ENCODE assay signal across 1 cellular context in the genomic region with DNA sequence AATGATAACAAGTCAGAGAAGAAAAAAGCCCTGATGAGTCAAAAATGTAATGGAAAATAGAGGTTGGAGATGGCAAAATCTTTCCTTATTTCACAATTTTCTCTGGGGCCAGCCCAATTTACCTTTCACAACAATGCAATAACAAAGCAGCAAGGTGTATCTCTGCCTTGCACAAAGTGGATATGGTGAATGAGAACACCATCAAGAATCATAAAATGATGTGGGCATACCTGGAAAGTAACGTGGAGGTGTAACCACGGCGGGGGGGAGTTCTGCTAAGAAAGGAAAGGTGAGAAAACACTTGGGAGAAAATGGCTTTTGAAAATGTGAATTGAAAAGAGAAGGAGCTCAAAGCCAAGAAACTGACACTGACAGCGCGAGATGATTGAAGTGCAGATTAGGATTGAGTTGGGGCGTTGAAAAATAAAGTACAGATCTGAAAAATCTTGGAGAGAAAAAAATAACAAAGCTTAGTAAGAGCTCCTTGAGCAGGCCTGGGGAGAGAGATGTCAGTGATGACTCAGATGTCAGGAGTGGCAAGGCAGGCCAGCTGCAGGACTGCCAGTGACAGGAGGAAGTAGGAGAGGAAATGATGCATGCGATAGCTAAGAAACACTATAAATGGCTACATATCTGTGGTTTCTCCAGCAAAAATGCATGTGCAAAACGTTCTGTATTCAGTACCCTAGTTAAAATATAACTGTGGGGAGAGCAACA.
TF ChIP-seq lines count a peak whose summit lies in the region.

No MANE protein-coding gene starts in this region.

TF ChIP-seq in GM12878, 131 proteins besides CTCF, POLR2A, EP300 and RAD21 (continued from another document and continues in another):
- TF ChIP-seq, protein P1, sequence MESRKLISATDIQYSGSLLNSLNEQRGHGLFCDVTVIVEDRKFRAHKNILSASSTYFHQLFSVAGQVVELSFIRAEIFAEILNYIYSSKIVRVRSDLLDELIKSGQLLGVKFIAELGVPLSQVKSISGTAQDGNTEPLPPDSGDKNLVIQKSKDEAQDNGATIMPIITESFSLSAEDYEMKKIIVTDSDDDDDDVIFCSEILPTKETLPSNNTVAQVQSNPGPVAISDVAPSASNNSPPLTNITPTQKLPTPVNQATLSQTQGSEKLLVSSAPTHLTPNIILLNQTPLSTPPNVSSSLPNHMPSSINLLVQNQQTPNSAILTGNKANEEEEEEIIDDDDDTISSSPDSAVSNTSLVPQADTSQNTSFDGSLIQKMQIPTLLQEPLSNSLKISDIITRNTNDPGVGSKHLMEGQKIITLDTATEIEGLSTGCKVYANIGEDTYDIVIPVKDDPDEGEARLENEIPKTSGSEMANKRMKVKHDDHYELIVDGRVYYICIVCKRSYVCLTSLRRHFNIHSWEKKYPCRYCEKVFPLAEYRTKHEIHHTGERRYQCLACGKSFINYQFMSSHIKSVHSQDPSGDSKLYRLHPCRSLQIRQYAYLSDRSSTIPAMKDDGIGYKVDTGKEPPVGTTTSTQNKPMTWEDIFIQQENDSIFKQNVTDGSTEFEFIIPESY (IDR thresholded peaks at IDR 0.05), result no peak
- TF ChIP-seq NFYA (IDR thresholded peaks at IDR 0.05; ENCODE audit: borderline replicate concordance, low read depth, low read length) (no peak), POLR2AphosphoS2 (IDR thresholded peaks at IDR 0.05; ENCODE audit: low read depth, low read length) (no peak), PML (IDR thresholded peaks at IDR 0.05; ENCODE audit: low read length) (peak; percentile 70; the same call in 1 of the 2 replicates), MEF2A (IDR thresholded peaks at IDR 0.05; ENCODE audit: insufficient read depth, low read depth, low read length) (peak; percentile 96), BCL11A (IDR thresholded peaks at IDR 0.05; ENCODE audit: low read depth, low read length) (peak; percentile 93), ZNF622 (IDR thresholded peaks at IDR 0.05) (no peak), STAT3 (IDR thresholded peaks at IDR 0.05; ENCODE audit: low read depth, low read length) (peak; percentile 25; the same call in 1 of the 2 replicates), GABPA (IDR thresholded peaks at IDR 0.05; ENCODE audit: low read depth) (0 out of 2 replicates have a peak, but pooled peaks have one; percentile 60), ETV6 (conservative IDR thresholded peaks at IDR 0.05 in 1 of 2, IDR thresholded peaks at IDR 0.05 in 1 of 2; ENCODE audit: borderline replicate concordance in 1 of 2, low read depth in 1 of 2) (peak in 1 of 2 experiments; percentile 98; a peak in 2 of 4 replicates), RCOR1 (conservative IDR thresholded peaks at IDR 0.05; ENCODE audit: low read depth, low read length) (0 out of 2 replicates have a peak, but pooled peaks have one; percentile 29), CHD1 (IDR thresholded peaks at IDR 0.05; ENCODE audit: low read depth, low read length) (0 out of 2 replicates have a peak, but pooled peaks have one; percentile 32), DPF2 (IDR thresholded peaks at IDR 0.05) (peak; percentile 96), IKZF1 (conservative IDR thresholded peaks at IDR 0.05) (peak; percentile 99), CBFB (IDR thresholded peaks at IDR 0.05; ENCODE audit: low read depth) (peak; percentile 89), BACH1 (IDR thresholded peaks at IDR 0.05; ENCODE audit: borderline replicate concordance) (peak; percentile 69; the same call in 1 of the 2 replicates), RUNX3 (IDR thresholded peaks at IDR 0.05; ENCODE audit: low read length) (peak; percentile 99), KAT2A (conservative IDR thresholded peaks at IDR 0.05; ENCODE audit: control insufficient read depth, low read depth, low read length) (no peak), ASH2L (IDR thresholded peaks at IDR 0.05; ENCODE audit: borderline replicate concordance, low read depth) (0 out of 2 replicates have a peak, but pooled peaks have one; percentile 22), ZNF24 (IDR thresholded peaks at IDR 0.05) (peak; percentile 96), SP1 (IDR thresholded peaks at IDR 0.05; ENCODE audit: low read depth, low read length) (peak; percentile 80), CEBPB (IDR thresholded peaks at IDR 0.05; ENCODE audit: borderline replicate concordance in 1 of 2, low read depth in 2 of 2, low read length in 2 of 2) (peak in 1 of 2 experiments; percentile 87; a peak in 2 of 4 replicates), SMAD1 (IDR thresholded peaks at IDR 0.05; ENCODE audit: low read depth, partially characterized antibody) (peak; percentile 12), ATF7 (IDR thresholded peaks at IDR 0.05; ENCODE audit: low read depth) (peak; percentile 96), MTA2 (IDR thresholded peaks at IDR 0.05; ENCODE audit: low read depth) (peak; percentile 93)
- TF ChIP-seq, protein P2, sequence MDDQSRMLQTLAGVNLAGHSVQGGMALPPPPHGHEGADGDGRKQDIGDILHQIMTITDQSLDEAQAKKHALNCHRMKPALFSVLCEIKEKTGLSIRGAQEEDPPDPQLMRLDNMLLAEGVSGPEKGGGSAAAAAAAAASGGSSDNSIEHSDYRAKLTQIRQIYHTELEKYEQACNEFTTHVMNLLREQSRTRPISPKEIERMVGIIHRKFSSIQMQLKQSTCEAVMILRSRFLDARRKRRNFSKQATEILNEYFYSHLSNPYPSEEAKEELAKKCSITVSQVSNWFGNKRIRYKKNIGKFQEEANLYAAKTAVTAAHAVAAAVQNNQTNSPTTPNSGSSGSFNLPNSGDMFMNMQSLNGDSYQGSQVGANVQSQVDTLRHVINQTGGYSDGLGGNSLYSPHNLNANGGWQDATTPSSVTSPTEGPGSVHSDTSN (IDR thresholded peaks at IDR 0.05; ENCODE audit: insufficient replicate concordance, low read depth, low read length), result peak; percentile 86
- TF ChIP-seq, protein P3, sequence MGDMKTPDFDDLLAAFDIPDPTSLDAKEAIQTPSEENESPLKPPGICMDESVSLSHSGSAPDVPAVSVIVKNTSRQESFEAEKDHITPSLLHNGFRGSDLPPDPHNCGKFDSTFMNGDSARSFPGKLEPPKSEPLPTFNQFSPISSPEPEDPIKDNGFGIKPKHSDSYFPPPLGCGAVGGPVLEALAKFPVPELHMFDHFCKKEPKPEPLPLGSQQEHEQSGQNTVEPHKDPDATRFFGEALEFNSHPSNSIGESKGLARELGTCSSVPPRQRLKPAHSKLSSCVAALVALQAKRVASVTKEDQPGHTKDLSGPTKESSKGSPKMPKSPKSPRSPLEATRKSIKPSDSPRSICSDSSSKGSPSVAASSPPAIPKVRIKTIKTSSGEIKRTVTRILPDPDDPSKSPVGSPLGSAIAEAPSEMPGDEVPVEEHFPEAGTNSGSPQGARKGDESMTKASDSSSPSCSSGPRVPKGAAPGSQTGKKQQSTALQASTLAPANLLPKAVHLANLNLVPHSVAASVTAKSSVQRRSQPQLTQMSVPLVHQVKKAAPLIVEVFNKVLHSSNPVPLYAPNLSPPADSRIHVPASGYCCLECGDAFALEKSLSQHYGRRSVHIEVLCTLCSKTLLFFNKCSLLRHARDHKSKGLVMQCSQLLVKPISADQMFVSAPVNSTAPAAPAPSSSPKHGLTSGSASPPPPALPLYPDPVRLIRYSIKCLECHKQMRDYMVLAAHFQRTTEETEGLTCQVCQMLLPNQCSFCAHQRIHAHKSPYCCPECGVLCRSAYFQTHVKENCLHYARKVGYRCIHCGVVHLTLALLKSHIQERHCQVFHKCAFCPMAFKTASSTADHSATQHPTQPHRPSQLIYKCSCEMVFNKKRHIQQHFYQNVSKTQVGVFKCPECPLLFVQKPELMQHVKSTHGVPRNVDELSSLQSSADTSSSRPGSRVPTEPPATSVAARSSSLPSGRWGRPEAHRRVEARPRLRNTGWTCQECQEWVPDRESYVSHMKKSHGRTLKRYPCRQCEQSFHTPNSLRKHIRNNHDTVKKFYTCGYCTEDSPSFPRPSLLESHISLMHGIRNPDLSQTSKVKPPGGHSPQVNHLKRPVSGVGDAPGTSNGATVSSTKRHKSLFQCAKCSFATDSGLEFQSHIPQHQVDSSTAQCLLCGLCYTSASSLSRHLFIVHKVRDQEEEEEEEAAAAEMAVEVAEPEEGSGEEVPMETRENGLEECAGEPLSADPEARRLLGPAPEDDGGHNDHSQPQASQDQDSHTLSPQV (IDR thresholded peaks at IDR 0.05), result peak; percentile 38; the same call in 1 of the 2 replicates
- TF ChIP-seq, protein P4, sequence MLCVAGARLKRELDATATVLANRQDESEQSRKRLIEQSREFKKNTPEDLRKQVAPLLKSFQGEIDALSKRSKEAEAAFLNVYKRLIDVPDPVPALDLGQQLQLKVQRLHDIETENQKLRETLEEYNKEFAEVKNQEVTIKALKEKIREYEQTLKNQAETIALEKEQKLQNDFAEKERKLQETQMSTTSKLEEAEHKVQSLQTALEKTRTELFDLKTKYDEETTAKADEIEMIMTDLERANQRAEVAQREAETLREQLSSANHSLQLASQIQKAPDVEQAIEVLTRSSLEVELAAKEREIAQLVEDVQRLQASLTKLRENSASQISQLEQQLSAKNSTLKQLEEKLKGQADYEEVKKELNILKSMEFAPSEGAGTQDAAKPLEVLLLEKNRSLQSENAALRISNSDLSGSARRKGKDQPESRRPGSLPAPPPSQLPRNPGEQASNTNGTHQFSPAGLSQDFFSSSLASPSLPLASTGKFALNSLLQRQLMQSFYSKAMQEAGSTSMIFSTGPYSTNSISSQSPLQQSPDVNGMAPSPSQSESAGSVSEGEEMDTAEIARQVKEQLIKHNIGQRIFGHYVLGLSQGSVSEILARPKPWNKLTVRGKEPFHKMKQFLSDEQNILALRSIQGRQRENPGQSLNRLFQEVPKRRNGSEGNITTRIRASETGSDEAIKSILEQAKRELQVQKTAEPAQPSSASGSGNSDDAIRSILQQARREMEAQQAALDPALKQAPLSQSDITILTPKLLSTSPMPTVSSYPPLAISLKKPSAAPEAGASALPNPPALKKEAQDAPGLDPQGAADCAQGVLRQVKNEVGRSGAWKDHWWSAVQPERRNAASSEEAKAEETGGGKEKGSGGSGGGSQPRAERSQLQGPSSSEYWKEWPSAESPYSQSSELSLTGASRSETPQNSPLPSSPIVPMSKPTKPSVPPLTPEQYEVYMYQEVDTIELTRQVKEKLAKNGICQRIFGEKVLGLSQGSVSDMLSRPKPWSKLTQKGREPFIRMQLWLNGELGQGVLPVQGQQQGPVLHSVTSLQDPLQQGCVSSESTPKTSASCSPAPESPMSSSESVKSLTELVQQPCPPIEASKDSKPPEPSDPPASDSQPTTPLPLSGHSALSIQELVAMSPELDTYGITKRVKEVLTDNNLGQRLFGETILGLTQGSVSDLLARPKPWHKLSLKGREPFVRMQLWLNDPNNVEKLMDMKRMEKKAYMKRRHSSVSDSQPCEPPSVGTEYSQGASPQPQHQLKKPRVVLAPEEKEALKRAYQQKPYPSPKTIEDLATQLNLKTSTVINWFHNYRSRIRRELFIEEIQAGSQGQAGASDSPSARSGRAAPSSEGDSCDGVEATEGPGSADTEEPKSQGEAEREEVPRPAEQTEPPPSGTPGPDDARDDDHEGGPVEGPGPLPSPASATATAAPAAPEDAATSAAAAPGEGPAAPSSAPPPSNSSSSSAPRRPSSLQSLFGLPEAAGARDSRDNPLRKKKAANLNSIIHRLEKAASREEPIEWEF (IDR thresholded peaks at IDR 0.05; ENCODE audit: insufficient replicate concordance, low read depth, low read length), result peak; percentile 65
- TF ChIP-seq, protein P5, sequence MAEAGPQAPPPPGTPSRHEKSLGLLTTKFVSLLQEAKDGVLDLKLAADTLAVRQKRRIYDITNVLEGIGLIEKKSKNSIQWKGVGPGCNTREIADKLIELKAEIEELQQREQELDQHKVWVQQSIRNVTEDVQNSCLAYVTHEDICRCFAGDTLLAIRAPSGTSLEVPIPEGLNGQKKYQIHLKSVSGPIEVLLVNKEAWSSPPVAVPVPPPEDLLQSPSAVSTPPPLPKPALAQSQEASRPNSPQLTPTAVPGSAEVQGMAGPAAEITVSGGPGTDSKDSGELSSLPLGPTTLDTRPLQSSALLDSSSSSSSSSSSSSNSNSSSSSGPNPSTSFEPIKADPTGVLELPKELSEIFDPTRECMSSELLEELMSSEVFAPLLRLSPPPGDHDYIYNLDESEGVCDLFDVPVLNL (IDR thresholded peaks at IDR 0.05; ENCODE audit: low read depth, low read length), result no peak
- TF ChIP-seq, protein P6, sequence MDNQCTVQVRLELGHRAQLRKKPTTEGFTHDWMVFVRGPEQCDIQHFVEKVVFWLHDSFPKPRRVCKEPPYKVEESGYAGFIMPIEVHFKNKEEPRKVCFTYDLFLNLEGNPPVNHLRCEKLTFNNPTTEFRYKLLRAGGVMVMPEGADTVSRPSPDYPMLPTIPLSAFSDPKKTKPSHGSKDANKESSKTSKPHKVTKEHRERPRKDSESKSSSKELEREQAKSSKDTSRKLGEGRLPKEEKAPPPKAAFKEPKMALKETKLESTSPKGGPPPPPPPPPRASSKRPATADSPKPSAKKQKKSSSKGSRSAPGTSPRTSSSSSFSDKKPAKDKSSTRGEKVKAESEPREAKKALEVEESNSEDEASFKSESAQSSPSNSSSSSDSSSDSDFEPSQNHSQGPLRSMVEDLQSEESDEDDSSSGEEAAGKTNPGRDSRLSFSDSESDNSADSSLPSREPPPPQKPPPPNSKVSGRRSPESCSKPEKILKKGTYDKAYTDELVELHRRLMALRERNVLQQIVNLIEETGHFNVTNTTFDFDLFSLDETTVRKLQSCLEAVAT (IDR thresholded peaks at IDR 0.05), result 0 out of 2 replicates have a peak, but pooled peaks have one; percentile 72
- TF ChIP-seq, protein P7, sequence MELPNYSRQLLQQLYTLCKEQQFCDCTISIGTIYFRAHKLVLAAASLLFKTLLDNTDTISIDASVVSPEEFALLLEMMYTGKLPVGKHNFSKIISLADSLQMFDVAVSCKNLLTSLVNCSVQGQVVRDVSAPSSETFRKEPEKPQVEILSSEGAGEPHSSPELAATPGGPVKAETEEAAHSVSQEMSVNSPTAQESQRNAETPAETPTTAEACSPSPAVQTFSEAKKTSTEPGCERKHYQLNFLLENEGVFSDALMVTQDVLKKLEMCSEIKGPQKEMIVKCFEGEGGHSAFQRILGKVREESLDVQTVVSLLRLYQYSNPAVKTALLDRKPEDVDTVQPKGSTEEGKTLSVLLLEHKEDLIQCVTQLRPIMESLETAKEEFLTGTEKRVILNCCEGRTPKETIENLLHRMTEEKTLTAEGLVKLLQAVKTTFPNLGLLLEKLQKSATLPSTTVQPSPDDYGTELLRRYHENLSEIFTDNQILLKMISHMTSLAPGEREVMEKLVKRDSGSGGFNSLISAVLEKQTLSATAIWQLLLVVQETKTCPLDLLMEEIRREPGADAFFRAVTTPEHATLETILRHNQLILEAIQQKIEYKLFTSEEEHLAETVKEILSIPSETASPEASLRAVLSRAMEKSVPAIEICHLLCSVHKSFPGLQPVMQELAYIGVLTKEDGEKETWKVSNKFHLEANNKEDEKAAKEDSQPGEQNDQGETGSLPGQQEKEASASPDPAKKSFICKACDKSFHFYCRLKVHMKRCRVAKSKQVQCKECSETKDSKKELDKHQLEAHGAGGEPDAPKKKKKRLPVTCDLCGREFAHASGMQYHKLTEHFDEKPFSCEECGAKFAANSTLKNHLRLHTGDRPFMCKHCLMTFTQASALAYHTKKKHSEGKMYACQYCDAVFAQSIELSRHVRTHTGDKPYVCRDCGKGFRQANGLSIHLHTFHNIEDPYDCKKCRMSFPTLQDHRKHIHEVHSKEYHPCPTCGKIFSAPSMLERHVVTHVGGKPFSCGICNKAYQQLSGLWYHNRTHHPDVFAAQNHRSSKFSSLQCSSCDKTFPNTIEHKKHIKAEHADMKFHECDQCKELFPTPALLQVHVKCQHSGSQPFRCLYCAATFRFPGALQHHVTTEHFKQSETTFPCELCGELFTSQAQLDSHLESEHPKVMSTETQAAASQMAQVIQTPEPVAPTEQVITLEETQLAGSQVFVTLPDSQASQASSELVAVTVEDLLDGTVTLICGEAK (IDR thresholded peaks at IDR 0.05; ENCODE audit: borderline replicate concordance), result no peak; the same call in 1 of the 2 replicates
